ENCODE assay signal across 23 cellular contexts in genomic region chr10:56508562-56508961, GRCh38.
"Had no signal": no experiment of that assay in that cellular context is flagged by ENCODE, and none has a peak within 500 bp of the region (broad histone marks: within the 10 kb centered on the region; RNA-seq: fewer than 3 reads in every experiment).

No MANE protein-coding gene starts in this region.

- H3K4me3 Mint-ChIP-seq: mesothelial cell of epicardium, naive B cell had no signal

- H3K36me3 Mint-ChIP-seq: mesothelial cell of epicardium, naive B cell had no signal

- H3K4me3 ChIP-seq: coronary artery, dorsolateral prefrontal cortex, esophagus squamous epithelium, gastrocnemius medialis, heart right ventricle, lower lobe of right lung, mucosa of descending colon had no signal

- DNase-seq: dermis blood vessel endothelial cell; dorsolateral prefrontal cortex; effector CD4-positive, alpha-beta T cell; effector memory CD4-positive, alpha-beta T cell; erythroblast; esophagus squamous epithelium; foreskin fibroblast; foreskin melanocyte; gastrocnemius medialis; glutamatergic neuron; head of caudate nucleus; heart right ventricle; hippocampal formation; kidney glomerular epithelial cell; left colon; left ventricle myocardium superior; lower lobe of right lung; mesenchymal stem cell; mucosa of descending colon; naive B cell had no signal

- H3K27me3 ChIP-seq: dorsolateral prefrontal cortex, esophagus squamous epithelium, gastrocnemius medialis, heart right ventricle had no signal

- H3K27ac Mint-ChIP-seq: mesothelial cell of epicardium, naive B cell had no signal

- H3K4me1 Mint-ChIP-seq: mesothelial cell of epicardium, naive B cell had no signal

- H3K9me3 ChIP-seq: esophagus squamous epithelium, gastrocnemius medialis, lower lobe of right lung, mucosa of descending colon had no signal

- H3K27ac ChIP-seq: coronary artery, dorsolateral prefrontal cortex, epithelial cell of prostate, esophagus squamous epithelium, gastrocnemius medialis, heart right ventricle, lower lobe of right lung had no signal

- H3K27me3 Mint-ChIP-seq: naive B cell had no signal

- H3K36me3 ChIP-seq: esophagus squamous epithelium, gastrocnemius medialis, heart right ventricle, lower lobe of right lung had no signal

- H3K4me1 ChIP-seq: esophagus squamous epithelium, gastrocnemius medialis, heart right ventricle, lower lobe of right lung had no signal
